Comparison of ENCODE assay signal across 9 cellular contexts in the genomic region with DNA sequence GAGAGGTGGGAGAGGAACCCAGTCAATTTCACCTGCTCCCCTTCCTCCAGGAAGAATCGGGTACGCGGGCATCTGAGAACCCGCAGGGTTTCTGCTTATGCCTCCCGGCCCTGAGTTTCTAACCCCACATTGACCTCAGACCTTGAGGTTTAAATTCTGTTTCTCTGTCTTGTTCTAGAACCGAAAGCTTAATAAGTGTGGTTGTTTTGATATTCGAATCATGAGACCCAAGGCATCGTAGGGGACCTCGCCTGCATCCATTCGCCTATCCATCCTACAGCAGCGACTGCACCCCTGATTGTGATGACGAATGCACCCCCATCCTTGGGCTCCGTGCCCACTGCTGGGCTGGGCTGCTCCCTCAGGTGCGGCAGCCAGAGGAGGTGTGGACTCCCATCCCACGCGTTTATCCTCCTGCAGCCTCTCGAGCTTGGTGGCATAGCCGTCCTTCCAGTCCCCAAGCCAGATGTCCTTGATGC.
DNase-seq lines count a peak whose midpoint lies in the region; ATAC-seq and TF ChIP-seq lines count a peak whose summit lies in the region.
"Had no signal": no experiment of that assay in that cellular context is flagged by ENCODE, and none has a peak within 500 bp of the region (broad histone marks: within the 10 kb centered on the region; RNA-seq: fewer than 3 reads in every experiment).

No MANE protein-coding gene starts in this region.

- H3K9me3 Mint-ChIP-seq in dendritic cell treated with granulocyte-macrophage colony-stimulating factor and Interleukin-4, amounts not matched to agents 40 ng/mL and 50 ng/mL, for 4 days, result no peaks in the 10 kb centered on the region
- no peaks in the 10 kb centered on the region for H3K9me3 Mint-ChIP-seq in natural killer cell treated with Interleukin-12 subunit alpha and Interleukin-12 subunit beta and Interleukin-15 and Interleukin-18, amount 100 ng/mL, for 72 hours

- intact Hi-C loops in dendritic cell treated with granulocyte-macrophage colony-stimulating factor and Interleukin-4, amounts not matched to agents 40 ng/mL and 50 ng/mL, for 4 days (cut with micrococcal nuclease), result no loop called here

- TF ChIP-seq CTCF in AG09309 (IDR thresholded peaks at IDR 0.05; ENCODE audit: control insufficient read depth, insufficient read depth, low read depth, low read length, missing control alignments) (no peak), KMS-11 (conservative IDR thresholded peaks at IDR 0.05; ENCODE audit: low read depth, low read length) (no peak)

- H2AFZ ChIP-seq in KMS-11 (ENCODE audit: low read depth), result peak overlapping the region; percentile 38

- H3K27me3 ChIP-seq in KMS-11 (ENCODE audit: insufficient read depth, low read depth), result no peaks in the 10 kb centered on the region

- H3K27ac Mint-ChIP-seq in dendritic cell treated with granulocyte-macrophage colony-stimulating factor and Interleukin-4, amounts not matched to agents 40 ng/mL and 50 ng/mL, for 4 days, result no peak overlapping the region
- H3K27ac Mint-ChIP-seq in natural killer cell treated with Interleukin-12 subunit alpha and Interleukin-12 subunit beta and Interleukin-15 and Interleukin-18, amount 100 ng/mL, for 72 hours, result no peak overlapping the region

- peak overlapping the region; percentile 53 for H3K27ac ChIP-seq in KMS-11

- H3K27me3 Mint-ChIP-seq in dendritic cell treated with granulocyte-macrophage colony-stimulating factor and Interleukin-4, amounts not matched to agents 40 ng/mL and 50 ng/mL, for 4 days, result peaks cover 51% of the 10 kb centered on the region
- peaks cover 33 to 42% of the 10 kb centered on the region in 2 donors for H3K27me3 Mint-ChIP-seq in natural killer cell treated with Interleukin-12 subunit alpha and Interleukin-12 subunit beta and Interleukin-15 and Interleukin-18, amount 100 ng/mL, for 72 hours

- peaks cover 63% of the 10 kb centered on the region for H3K4me1 Mint-ChIP-seq in dendritic cell treated with granulocyte-macrophage colony-stimulating factor and Interleukin-4, amounts not matched to agents 40 ng/mL and 50 ng/mL, for 4 days (ENCODE audit: low read depth)
- peaks cover 12 to 16% of the 10 kb centered on the region in 2 donors for H3K4me1 Mint-ChIP-seq in natural killer cell treated with Interleukin-12 subunit alpha and Interleukin-12 subunit beta and Interleukin-15 and Interleukin-18, amount 100 ng/mL, for 72 hours (ENCODE audit: low read depth in 2 of 2)

- ATAC-seq in natural killer cell treated with Interleukin-12 subunit alpha and Interleukin-12 subunit beta and Interleukin-15 and Interleukin-18, amount 100 ng/mL, for 72 hours, result no peak
- no peak for ATAC-seq in HG03045 (IDR thresholded peaks at IDR 0.05; ENCODE audit: unreplicated experiment)
- no peak for ATAC-seq in HG02870 (IDR thresholded peaks at IDR 0.05; ENCODE audit: unreplicated experiment)

- H3K79me2 ChIP-seq in KMS-11 (ENCODE audit: insufficient read depth, low read depth), result no peaks in the 10 kb centered on the region

- H3K9ac ChIP-seq in KMS-11, result peak overlapping the region; percentile 46; the same call in 1 of the 2 replicates

- H3K4me1 ChIP-seq in KMS-11 (ENCODE audit: low read depth, poor library complexity, severe bottlenecking), result peaks cover 21% of the 10 kb centered on the region

- H3K4me3 ChIP-seq in AG09309 (ENCODE audit: control insufficient read depth, low read depth, low read length) (peak overlapping the region; percentile 33), KMS-11 (IDR thresholded peaks at IDR 0.05; ENCODE audit: insufficient read depth, low read depth, low read length) (no peak overlapping the region)

- H3K4me2 ChIP-seq in KMS-11, result peak overlapping the region; percentile 95

- no peaks in the 10 kb centered on the region for H3K36me3 ChIP-seq in KMS-11 (ENCODE audit: insufficient read depth)

- no peaks in the 10 kb centered on the region for H3K36me3 Mint-ChIP-seq in dendritic cell treated with granulocyte-macrophage colony-stimulating factor and Interleukin-4, amounts not matched to agents 40 ng/mL and 50 ng/mL, for 4 days (ENCODE audit: low read depth)
- no peaks in the 10 kb centered on the region for H3K36me3 Mint-ChIP-seq in natural killer cell treated with Interleukin-12 subunit alpha and Interleukin-12 subunit beta and Interleukin-15 and Interleukin-18, amount 100 ng/mL, for 72 hours

- H4K20me1 ChIP-seq in KMS-11 (ENCODE audit: insufficient read depth), result no peaks in the 10 kb centered on the region

- DNase-seq in AG09309 (ENCODE audit: low read depth) (no peak), DMS 273 (lab: John Stamatoyannopoulos, UW; ENCODE audit: unreplicated experiment) (no peak)
- DNase-seq in natural killer cell treated with Interleukin-12 subunit alpha and Interleukin-12 subunit beta and Interleukin-15 and Interleukin-18, amount 100 ng/mL, for 72 hours (ENCODE audit: low spot score), result peak; percentile 35
- no peak for DNase-seq in NK-92 treated with Interleukin-12 subunit alpha and Interleukin-12 subunit beta, amount 100 ng/mL, for 24 hours (lab: John Stamatoyannopoulos, UW)
- DNase-seq: GF-D8 had no signal

- peak overlapping the region; percentile 61 for H3K4me3 Mint-ChIP-seq in dendritic cell treated with granulocyte-macrophage colony-stimulating factor and Interleukin-4, amounts not matched to agents 40 ng/mL and 50 ng/mL, for 4 days
- peak overlapping the region; percentile 74 for H3K4me3 Mint-ChIP-seq in natural killer cell treated with Interleukin-12 subunit alpha and Interleukin-12 subunit beta and Interleukin-15 and Interleukin-18, amount 100 ng/mL, for 72 hours
